ENCODE assay signal across 8 cellular contexts in the genomic region with DNA sequence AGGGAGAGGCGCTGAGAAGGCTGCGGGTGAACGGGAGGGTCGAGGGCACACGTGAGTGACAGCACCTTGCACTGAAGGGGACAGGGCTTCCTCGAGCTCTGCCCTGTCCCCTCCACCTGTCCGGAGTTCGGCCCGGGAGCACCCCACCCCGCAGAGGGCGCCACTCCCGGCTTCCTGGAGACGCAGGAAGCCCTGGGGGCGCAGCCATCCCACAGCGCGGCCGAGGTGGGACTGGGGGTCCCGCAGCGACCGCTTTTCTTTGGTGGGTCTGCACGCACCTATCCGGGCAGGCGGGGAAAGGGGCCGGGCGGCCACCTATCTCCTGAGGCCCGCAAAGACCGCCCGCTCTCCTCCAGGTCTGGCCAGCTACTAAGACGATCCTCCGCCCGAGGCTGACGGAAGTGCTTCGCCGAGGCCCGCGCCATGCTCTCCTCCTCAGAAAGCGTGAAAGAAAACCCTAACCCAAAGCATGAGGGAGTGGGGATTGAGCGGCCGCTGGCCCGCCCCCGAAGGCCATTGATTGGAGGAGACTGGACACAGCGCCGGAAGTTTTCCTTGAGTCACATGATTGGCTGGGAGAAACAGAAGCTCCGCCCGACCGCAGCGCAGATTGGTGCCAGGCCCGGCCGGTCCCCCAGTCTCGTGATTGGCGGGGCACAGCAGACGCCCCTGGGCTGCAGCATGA. TPM values are rescaled to one million over a fixed set of nuclear protein-coding genes. Genes with fewer than 3 reads are reported as not detected.
DNase-seq lines count a peak whose midpoint lies in the region; ATAC-seq and TF ChIP-seq lines count a peak whose summit lies in the region.

No MANE protein-coding gene starts in this region.

- H3K9me3 ChIP-seq in ectodermal cell (ENCODE audit: control insufficient read depth, low read length) = no peaks in the 10 kb centered on the region
- no peaks in the 10 kb centered on the region for H3K9me3 ChIP-seq in lower lobe of right lung

- H3K4me1 ChIP-seq in ectodermal cell (ENCODE audit: control insufficient read depth, insufficient read depth, low read length) (peaks cover 8% of the 10 kb centered on the region), lower lobe of right lung (peaks cover 23% of the 10 kb centered on the region)

- CTCF ChIA-PET in activated CD4-positive, alpha-beta memory T cell treated with anti-CD3 and anti-CD28 coated beads, Interleukin-2, amount 10 ng/mL, durations not matched to agents 7 days and 5 days (lab: Charles Lee) = interaction anchor here (0.5 to 3.9 kb wide), 12 partner anchors 9 to 144 kb away, joined by 3 to 28 read pairs (median 4); partner anchors contain the start of genes COG4, FCSK and ST3GAL2

- peak; percentile 86 for ATAC-seq in GM19372 (IDR thresholded peaks at IDR 0.05; ENCODE audit: low read depth, unreplicated experiment)
- ATAC-seq in HG03558 (IDR thresholded peaks at IDR 0.05; ENCODE audit: extremely low read depth, unreplicated experiment) = peak; percentile 66
- peak; percentile 97 to 98 for ATAC-seq in lower lobe of right lung

- peak; percentile 97 for DNase-seq in CD1c-positive myeloid dendritic cell (ENCODE audit: extremely low spot score)
- DNase-seq in NCI-H774 (lab: John Stamatoyannopoulos, UW) = peak; percentile 85
- peak; percentile 98 for DNase-seq in activated CD4-positive, alpha-beta memory T cell treated with anti-CD3 and anti-CD28 coated beads, Interleukin-2, amount 10 ng/mL, durations not matched to agents 7 days and 5 days
- DNase-seq in lower lobe of right lung = peak; percentile 97
- peak; percentile 91 to 97 (median 95) for DNase-seq in stimulated activated CD4-positive, alpha-beta T cell treated with anti-CD3 and anti-CD28 coated beads, TNF-alpha, amount 100 ng/mL, for 24 hours (ENCODE audit: low read depth in 3 of 3)

- H3K4me1 Mint-ChIP-seq in activated CD4-positive, alpha-beta memory T cell treated with anti-CD3 and anti-CD28 coated beads, Interleukin-2, amount 10 ng/mL, durations not matched to agents 7 days and 5 days = peaks cover 21% of the 10 kb centered on the region

- TF ChIP-seq CTCF in lower lobe of right lung (IDR thresholded peaks at IDR 0.05) = peak; percentile 29

- no peaks in the 10 kb centered on the region for H3K27me3 Mint-ChIP-seq in activated CD4-positive, alpha-beta memory T cell treated with anti-CD3 and anti-CD28 coated beads, Interleukin-2, amount 10 ng/mL, durations not matched to agents 7 days and 5 days

- H3K4me3 ChIP-seq in ectodermal cell (ENCODE audit: insufficient read depth, low read depth, low read length) (peak overlapping the region; percentile 93), lower lobe of right lung (peak overlapping the region; percentile 73)

- POLR2A ChIA-PET in activated CD4-positive, alpha-beta memory T cell treated with anti-CD3 and anti-CD28 coated beads, Interleukin-2, amount 10 ng/mL, durations not matched to agents 7 days and 5 days (lab: Charles Lee) = interaction anchor here (0.6 to 4.4 kb wide), 42 partner anchors 11 to 148 kb away, joined by 3 to 82 read pairs (median 4); partner anchors contain the start of genes AARS1, COG4, DDX19A and DDX19B

- intact Hi-C loops in lower lobe of right lung (cut with DNase I) = no loop called here

- no peaks in the 10 kb centered on the region for H3K9me3 Mint-ChIP-seq in activated CD4-positive, alpha-beta memory T cell treated with anti-CD3 and anti-CD28 coated beads, Interleukin-2, amount 10 ng/mL, durations not matched to agents 7 days and 5 days

- peak overlapping the region; percentile 94 for H3K4me3 Mint-ChIP-seq in activated CD4-positive, alpha-beta memory T cell treated with anti-CD3 and anti-CD28 coated beads, Interleukin-2, amount 10 ng/mL, durations not matched to agents 7 days and 5 days

- H3K27ac Mint-ChIP-seq in activated CD4-positive, alpha-beta memory T cell treated with anti-CD3 and anti-CD28 coated beads, Interleukin-2, amount 10 ng/mL, durations not matched to agents 7 days and 5 days = peak overlapping the region; percentile 96

- H3K36me3 Mint-ChIP-seq in activated CD4-positive, alpha-beta memory T cell treated with anti-CD3 and anti-CD28 coated beads, Interleukin-2, amount 10 ng/mL, durations not matched to agents 7 days and 5 days (ENCODE audit: low read depth) = peaks cover 18% of the 10 kb centered on the region

- H3K27me3 ChIP-seq in ectodermal cell (ENCODE audit: control insufficient read depth, insufficient read depth, low read length, poor library complexity, severe bottlenecking) (no peaks in the 10 kb centered on the region), lower lobe of right lung (ENCODE audit: low read depth) (no peaks in the 10 kb centered on the region)

- H3K36me3 ChIP-seq in ectodermal cell (ENCODE audit: control insufficient read depth, insufficient read depth, low read length) (no peaks in the 10 kb centered on the region), lower lobe of right lung (peaks cover 26% of the 10 kb centered on the region)

- 0% methylated on average over 52 of the region's 52 CpGs for WGBS in ectodermal cell, 2 experiments

- H3K27ac ChIP-seq in ectodermal cell (ENCODE audit: insufficient read depth, low read depth, low read length, poor library complexity, severe bottlenecking) (peak overlapping the region; percentile 88), lower lobe of right lung (peak overlapping the region; percentile 85)

RNA-seq across cellular contexts. Expression of gene DDX19A, which starts 34.4 kb away (rescaled TPM):
- total RNA-seq in activated CD4-positive, alpha-beta memory T cell treated with anti-CD3 and anti-CD28 coated beads, Interleukin-2, amount 10 ng/mL, durations not matched to agents 7 days and 5 days = 10 to 100 TPM; 27.3 to 27.5 TPM
- polyA plus RNA-seq in ectodermal cell (2013, experiment 1 of 4) = 69.1 TPM
- polyA plus RNA-seq in ectodermal cell (2013, experiment 2 of 4) = 66.1 TPM
- 44.2 TPM for polyA plus RNA-seq in ectodermal cell (2013, experiment 3 of 4)
- 53.8 TPM for polyA plus RNA-seq in ectodermal cell (2013, experiment 4 of 4)
- 24.5 TPM for total RNA-seq in lower lobe of right lung

RNA-seq across cellular contexts. Expression of gene ST3GAL2, which starts 57.8 kb away (rescaled TPM):
- 10 to 100 TPM; 21.6 to 22.7 TPM for total RNA-seq in activated CD4-positive, alpha-beta memory T cell treated with anti-CD3 and anti-CD28 coated beads, Interleukin-2, amount 10 ng/mL, durations not matched to agents 7 days and 5 days
- polyA plus RNA-seq in ectodermal cell (2013, experiment 1 of 4) = 25.5 TPM
- polyA plus RNA-seq in ectodermal cell (2013, experiment 2 of 4) = 25.9 TPM
- polyA plus RNA-seq in ectodermal cell (2013, experiment 3 of 4) = 19.5 TPM
- 20.4 TPM for polyA plus RNA-seq in ectodermal cell (2013, experiment 4 of 4)
- 31.8 TPM for total RNA-seq in lower lobe of right lung

Comparison
In these comparisons a context has a peak if more than half of its experiments do, and no peak if none do; other contexts are left out.
1. Peak in every context shown above with its lines: DNase-seq, ATAC-seq, H3K4me3 ChIP-seq and H3K27ac ChIP-seq.